8 cellular contexts compared by ENCODE assay signal in genomic region chrX:24498975-24499374, GRCh38. TPM values are rescaled to one million over a fixed set of nuclear protein-coding genes. Genes with fewer than 3 reads are reported as not detected.
DNase-seq lines count a peak whose midpoint lies in the region; ATAC-seq, FAIRE-seq and TF ChIP-seq lines count a peak whose summit lies in the region.

No MANE protein-coding gene starts in this region.

- H3K36me3 ChIP-seq in kidney (ENCODE audit: control insufficient read depth in 1 of 2, insufficient read depth in 2 of 2, low read length in 2 of 2) = no peaks in the 10 kb centered on the region

- no peaks in the 10 kb centered on the region for H3K27me3 Mint-ChIP-seq in activated CD8-positive, alpha-beta T cell treated with anti-CD3 and anti-CD28 coated beads for 36 hours

- CTCF ChIA-PET in activated CD8-positive, alpha-beta T cell treated with anti-CD3 and anti-CD28 coated beads for 36 hours (lab: Charles Lee) = interaction anchor here (0.6 to 4.8 kb wide), 17 partner anchors 10 to 144 kb away, joined by 3 to 101 read pairs (median 5); partner anchors contain the start of gene PDK3

- DNase-seq in SIG-M5 treated with dmso at 0.1 percent for 504 hours (lab: John Stamatoyannopoulos, UW; ENCODE audit: unreplicated experiment) (peak; percentile 11), SIG-M5 (lab: John Stamatoyannopoulos, UW) (no peak), kidney (no peak), GM19239 (ENCODE audit: insufficient read length, low spot score) (no peak), UCSD-AML1 (lab: John Stamatoyannopoulos, UW; ENCODE audit: unreplicated experiment) (no peak)
- no peak for DNase-seq in activated CD8-positive, alpha-beta T cell treated with anti-CD3 and anti-CD28 coated beads for 36 hours
- no peak for DNase-seq in stimulated activated CD4-positive, alpha-beta T cell treated with anti-CD3 and anti-CD28 coated beads, Interleukin-4, amount 100 ng/mL, for 1 hour

- H3K9me3 ChIP-seq in kidney (ENCODE audit: control insufficient read depth in 1 of 2, low read length in 2 of 2) = no peaks in the 10 kb centered on the region

- peaks cover 16% of the 10 kb centered on the region for H3K36me3 Mint-ChIP-seq in activated CD8-positive, alpha-beta T cell treated with anti-CD3 and anti-CD28 coated beads for 36 hours (ENCODE audit: low read depth)

- H3K4me3 ChIP-seq in kidney (ENCODE audit: low read length in 2 of 2) = no peak overlapping the region

- H3K9me3 Mint-ChIP-seq in activated CD8-positive, alpha-beta T cell treated with anti-CD3 and anti-CD28 coated beads for 36 hours = no peaks in the 10 kb centered on the region

- H3K4me1 ChIP-seq in kidney (ENCODE audit: control insufficient read depth in 1 of 2, insufficient read depth in 1 of 2, low read depth in 1 of 2, low read length in 2 of 2) = peaks cover 0 to 6% of the 10 kb centered on the region in 2 donors

- POLR2A ChIA-PET in activated CD8-positive, alpha-beta T cell treated with anti-CD3 and anti-CD28 coated beads for 36 hours (lab: Charles Lee) = interaction anchor here (0.8 kb wide), 1 partner anchor 127 kb away, joined by 3 read pairs; no protein-coding TSS in a partner anchor

- peaks cover 25% of the 10 kb centered on the region for H3K4me1 Mint-ChIP-seq in activated CD8-positive, alpha-beta T cell treated with anti-CD3 and anti-CD28 coated beads for 36 hours (ENCODE audit: low read depth)

- FAIRE-seq in kidney (lab: Jason Lieb, UNC) (peak; percentile 98), GM19239 (lab: Jason Lieb, UNC) (no peak)

- intact Hi-C loops in activated CD8-positive, alpha-beta T cell treated with anti-CD3 and anti-CD28 coated beads for 36 hours (cut with micrococcal nuclease) = loop anchor here (1.0 kb wide), 1 partner anchor 104 kb away; no protein-coding TSS in a partner anchor
- intact Hi-C loops in kidney (cut with DNase I) = no loop called here

- H3K4me3 Mint-ChIP-seq in activated CD8-positive, alpha-beta T cell treated with anti-CD3 and anti-CD28 coated beads for 36 hours = no peak overlapping the region

- H3K9ac ChIP-seq in kidney (ENCODE audit: low read length in 2 of 2) = no peak overlapping the region

- peak; percentile 65 for ATAC-seq in HG03280 (IDR thresholded peaks at IDR 0.05; ENCODE audit: unreplicated experiment)
- peak; percentile 84 for ATAC-seq in activated CD8-positive, alpha-beta T cell treated with anti-CD3 and anti-CD28 coated beads for 36 hours

- H3K27ac ChIP-seq in kidney (ENCODE audit: low read depth in 2 of 2, low read length in 2 of 2) = no peak overlapping the region

- TF ChIP-seq CTCF in activated CD8-positive, alpha-beta T cell treated with anti-CD3 and anti-CD28 coated beads for 36 hours (IDR thresholded peaks at IDR 0.05) = peak; percentile 54
- TF ChIP-seq CTCF in kidney (IDR thresholded peaks at IDR 0.05; ENCODE audit: borderline replicate concordance, extremely low read depth, insufficient read depth) = peak; percentile 27

- H3K27ac Mint-ChIP-seq in activated CD8-positive, alpha-beta T cell treated with anti-CD3 and anti-CD28 coated beads for 36 hours = peak overlapping the region; percentile 34

RNA-seq across cellular contexts. Expression of gene PDK3, which starts 33.9 kb away (rescaled TPM):
- 10 to 100 TPM; 46.4 to 50.8 TPM for total RNA-seq in activated CD8-positive, alpha-beta T cell treated with anti-CD3 and anti-CD28 coated beads for 36 hours
- total RNA-seq in kidney = 17.0 TPM
- 8.8 TPM for polyA plus RNA-seq in kidney (ENCODE audit: insufficient read depth, low read depth, low replicate concordance)
